In the genomic region with DNA sequence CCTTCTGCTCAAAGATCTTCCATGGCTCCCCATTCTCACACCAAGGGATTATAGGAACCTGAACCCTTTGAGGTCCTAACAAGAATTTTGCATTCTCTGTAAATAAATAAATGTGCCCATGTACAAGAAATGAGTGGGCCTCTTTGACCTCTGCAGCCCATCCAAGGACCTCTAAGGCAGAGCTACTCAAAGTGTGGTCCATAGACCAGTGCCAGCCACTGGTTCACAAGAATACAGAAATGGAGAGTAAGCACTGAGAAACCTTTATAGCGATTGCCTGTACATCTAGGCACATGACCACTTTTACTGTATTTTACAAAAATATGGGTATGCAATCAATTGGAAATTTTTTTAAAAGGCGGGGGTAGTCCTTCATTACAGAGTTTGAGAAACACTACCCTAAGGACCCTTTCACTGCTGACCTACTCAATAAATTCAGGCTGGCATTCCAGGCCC, we compare ENCODE assay signal across 2 cellular contexts.
TF ChIP-seq lines count a peak whose summit lies in the region.

No MANE protein-coding gene starts in this region.

TF ChIP-seq in GM23338, 12 proteins besides CTCF, POLR2A, EP300 and RAD21 (continues in another document):
- TF ChIP-seq, protein P1, sequence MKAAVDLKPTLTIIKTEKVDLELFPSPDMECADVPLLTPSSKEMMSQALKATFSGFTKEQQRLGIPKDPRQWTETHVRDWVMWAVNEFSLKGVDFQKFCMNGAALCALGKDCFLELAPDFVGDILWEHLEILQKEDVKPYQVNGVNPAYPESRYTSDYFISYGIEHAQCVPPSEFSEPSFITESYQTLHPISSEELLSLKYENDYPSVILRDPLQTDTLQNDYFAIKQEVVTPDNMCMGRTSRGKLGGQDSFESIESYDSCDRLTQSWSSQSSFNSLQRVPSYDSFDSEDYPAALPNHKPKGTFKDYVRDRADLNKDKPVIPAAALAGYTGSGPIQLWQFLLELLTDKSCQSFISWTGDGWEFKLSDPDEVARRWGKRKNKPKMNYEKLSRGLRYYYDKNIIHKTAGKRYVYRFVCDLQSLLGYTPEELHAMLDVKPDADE (IDR thresholded peaks at IDR 0.05) = no peak
- TF ChIP-seq ZNF114 (CRISPR knock-in tag; IDR thresholded peaks at IDR 0.05) (no peak), NANOG (IDR thresholded peaks at IDR 0.05; ENCODE audit: borderline replicate concordance) (no peak), STAT1 (IDR thresholded peaks at IDR 0.05; ENCODE audit: unreplicated experiment) (no peak), CREB1 (CRISPR knock-in tag; IDR thresholded peaks at IDR 0.05; ENCODE audit: low read depth) (no peak), POLR2AphosphoS5 (IDR thresholded peaks at IDR 0.05; ENCODE audit: low read depth) (no peak), EZH2 (IDR thresholded peaks at IDR 0.05; ENCODE audit: low read depth, unreplicated experiment) (no peak), ZNF331 (CRISPR knock-in tag; IDR thresholded peaks at IDR 0.05; ENCODE audit: low read depth) (no peak)
- TF ChIP-seq, protein P2, sequence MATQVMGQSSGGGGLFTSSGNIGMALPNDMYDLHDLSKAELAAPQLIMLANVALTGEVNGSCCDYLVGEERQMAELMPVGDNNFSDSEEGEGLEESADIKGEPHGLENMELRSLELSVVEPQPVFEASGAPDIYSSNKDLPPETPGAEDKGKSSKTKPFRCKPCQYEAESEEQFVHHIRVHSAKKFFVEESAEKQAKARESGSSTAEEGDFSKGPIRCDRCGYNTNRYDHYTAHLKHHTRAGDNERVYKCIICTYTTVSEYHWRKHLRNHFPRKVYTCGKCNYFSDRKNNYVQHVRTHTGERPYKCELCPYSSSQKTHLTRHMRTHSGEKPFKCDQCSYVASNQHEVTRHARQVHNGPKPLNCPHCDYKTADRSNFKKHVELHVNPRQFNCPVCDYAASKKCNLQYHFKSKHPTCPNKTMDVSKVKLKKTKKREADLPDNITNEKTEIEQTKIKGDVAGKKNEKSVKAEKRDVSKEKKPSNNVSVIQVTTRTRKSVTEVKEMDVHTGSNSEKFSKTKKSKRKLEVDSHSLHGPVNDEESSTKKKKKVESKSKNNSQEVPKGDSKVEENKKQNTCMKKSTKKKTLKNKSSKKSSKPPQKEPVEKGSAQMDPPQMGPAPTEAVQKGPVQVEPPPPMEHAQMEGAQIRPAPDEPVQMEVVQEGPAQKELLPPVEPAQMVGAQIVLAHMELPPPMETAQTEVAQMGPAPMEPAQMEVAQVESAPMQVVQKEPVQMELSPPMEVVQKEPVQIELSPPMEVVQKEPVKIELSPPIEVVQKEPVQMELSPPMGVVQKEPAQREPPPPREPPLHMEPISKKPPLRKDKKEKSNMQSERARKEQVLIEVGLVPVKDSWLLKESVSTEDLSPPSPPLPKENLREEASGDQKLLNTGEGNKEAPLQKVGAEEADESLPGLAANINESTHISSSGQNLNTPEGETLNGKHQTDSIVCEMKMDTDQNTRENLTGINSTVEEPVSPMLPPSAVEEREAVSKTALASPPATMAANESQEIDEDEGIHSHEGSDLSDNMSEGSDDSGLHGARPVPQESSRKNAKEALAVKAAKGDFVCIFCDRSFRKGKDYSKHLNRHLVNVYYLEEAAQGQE (IDR thresholded peaks at IDR 0.05; ENCODE audit: unreplicated experiment) = no peak
- TF ChIP-seq, protein P3, sequence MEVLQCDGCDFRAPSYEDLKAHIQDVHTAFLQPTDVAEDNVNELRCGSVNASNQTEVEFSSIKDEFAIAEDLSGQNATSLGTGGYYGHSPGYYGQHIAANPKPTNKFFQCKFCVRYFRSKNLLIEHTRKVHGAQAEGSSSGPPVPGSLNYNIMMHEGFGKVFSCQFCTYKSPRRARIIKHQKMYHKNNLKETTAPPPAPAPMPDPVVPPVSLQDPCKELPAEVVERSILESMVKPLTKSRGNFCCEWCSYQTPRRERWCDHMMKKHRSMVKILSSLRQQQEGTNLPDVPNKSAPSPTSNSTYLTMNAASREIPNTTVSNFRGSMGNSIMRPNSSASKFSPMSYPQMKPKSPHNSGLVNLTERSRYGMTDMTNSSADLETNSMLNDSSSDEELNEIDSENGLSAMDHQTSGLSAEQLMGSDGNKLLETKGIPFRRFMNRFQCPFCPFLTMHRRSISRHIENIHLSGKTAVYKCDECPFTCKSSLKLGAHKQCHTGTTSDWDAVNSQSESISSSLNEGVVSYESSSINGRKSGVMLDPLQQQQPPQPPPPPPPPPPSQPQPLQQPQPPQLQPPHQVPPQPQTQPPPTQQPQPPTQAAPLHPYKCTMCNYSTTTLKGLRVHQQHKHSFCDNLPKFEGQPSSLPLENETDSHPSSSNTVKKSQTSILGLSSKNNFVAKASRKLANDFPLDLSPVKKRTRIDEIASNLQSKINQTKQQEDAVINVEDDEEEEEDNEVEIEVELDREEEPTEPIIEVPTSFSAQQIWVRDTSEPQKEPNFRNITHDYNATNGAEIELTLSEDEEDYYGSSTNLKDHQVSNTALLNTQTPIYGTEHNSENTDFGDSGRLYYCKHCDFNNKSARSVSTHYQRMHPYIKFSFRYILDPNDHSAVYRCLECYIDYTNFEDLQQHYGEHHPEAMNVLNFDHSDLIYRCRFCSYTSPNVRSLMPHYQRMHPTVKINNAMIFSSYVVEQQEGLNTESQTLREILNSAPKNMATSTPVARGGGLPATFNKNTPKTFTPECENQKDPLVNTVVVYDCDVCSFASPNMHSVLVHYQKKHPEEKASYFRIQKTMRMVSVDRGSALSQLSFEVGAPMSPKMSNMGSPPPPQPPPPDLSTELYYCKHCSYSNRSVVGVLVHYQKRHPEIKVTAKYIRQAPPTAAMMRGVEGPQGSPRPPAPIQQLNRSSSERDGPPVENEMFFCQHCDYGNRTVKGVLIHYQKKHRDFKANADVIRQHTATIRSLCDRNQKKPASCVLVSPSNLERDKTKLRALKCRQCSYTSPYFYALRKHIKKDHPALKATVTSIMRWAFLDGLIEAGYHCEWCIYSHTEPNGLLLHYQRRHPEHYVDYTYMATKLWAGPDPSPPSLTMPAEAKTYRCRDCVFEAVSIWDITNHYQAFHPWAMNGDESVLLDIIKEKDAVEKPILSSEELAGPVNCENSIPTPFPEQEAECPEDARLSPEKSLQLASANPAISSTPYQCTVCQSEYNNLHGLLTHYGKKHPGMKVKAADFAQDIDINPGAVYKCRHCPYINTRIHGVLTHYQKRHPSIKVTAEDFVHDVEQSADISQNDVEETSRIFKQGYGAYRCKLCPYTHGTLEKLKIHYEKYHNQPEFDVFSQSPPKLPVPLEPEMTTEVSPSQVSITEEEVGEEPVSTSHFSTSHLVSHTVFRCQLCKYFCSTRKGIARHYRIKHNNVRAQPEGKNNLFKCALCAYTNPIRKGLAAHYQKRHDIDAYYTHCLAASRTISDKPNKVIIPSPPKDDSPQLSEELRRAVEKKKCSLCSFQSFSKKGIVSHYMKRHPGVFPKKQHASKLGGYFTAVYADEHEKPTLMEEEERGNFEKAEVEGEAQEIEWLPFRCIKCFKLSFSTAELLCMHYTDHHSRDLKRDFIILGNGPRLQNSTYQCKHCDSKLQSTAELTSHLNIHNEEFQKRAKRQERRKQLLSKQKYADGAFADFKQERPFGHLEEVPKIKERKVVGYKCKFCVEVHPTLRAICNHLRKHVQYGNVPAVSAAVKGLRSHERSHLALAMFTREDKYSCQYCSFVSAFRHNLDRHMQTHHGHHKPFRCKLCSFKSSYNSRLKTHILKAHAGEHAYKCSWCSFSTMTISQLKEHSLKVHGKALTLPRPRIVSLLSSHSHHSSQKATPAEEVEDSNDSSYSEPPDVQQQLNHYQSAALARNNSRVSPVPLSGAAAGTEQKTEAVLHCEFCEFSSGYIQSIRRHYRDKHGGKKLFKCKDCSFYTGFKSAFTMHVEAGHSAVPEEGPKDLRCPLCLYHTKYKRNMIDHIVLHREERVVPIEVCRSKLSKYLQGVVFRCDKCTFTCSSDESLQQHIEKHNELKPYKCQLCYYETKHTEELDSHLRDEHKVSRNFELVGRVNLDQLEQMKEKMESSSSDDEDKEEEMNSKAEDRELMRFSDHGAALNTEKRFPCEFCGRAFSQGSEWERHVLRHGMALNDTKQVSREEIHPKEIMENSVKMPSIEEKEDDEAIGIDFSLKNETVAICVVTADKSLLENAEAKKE (CRISPR knock-in tag; IDR thresholded peaks at IDR 0.05) = no peak

TF ChIP-seq in HepG2, 621 proteins besides CTCF, POLR2A, EP300 and RAD21 (continued from another document):
- TF ChIP-seq RBFOX2 (IDR thresholded peaks at IDR 0.05; ENCODE audit: low read depth, low read length) (peak; percentile 62), PCBP1 (IDR thresholded peaks at IDR 0.05; ENCODE audit: borderline replicate concordance, low read depth, low read length) (no peak), EHMT2 (IDR thresholded peaks at IDR 0.05; ENCODE audit: borderline replicate concordance, low read depth, low read length) (0 out of 2 replicates have a peak, but pooled peaks have one; percentile 58), ZNF235 (CRISPR knock-in tag; IDR thresholded peaks at IDR 0.05; ENCODE audit: borderline replicate concordance) (peak; percentile 35; the same call in 1 of the 2 replicates), ZNF17 (CRISPR knock-in tag; IDR thresholded peaks at IDR 0.05) (peak; percentile 62; the same call in 1 of the 2 replicates), GTF3A (CRISPR knock-in tag; conservative IDR thresholded peaks at IDR 0.05) (no peak), ATRX (CRISPR knock-in tag; IDR thresholded peaks at IDR 0.05; ENCODE audit: borderline replicate concordance) (no peak), HIVEP1 (CRISPR knock-in tag; IDR thresholded peaks at IDR 0.05) (no peak), ZNF589 (CRISPR knock-in tag; conservative IDR thresholded peaks at IDR 0.05) (0 out of 2 replicates have a peak, but pooled peaks have one; percentile 6), FOXA3 (CRISPR knock-in tag; IDR thresholded peaks at IDR 0.05) (no peak), SOX13 (IDR thresholded peaks at IDR 0.05) (no peak), SOX13 (CRISPR knock-in tag; conservative IDR thresholded peaks at IDR 0.05 in 1 of 2, IDR thresholded peaks at IDR 0.05 in 1 of 2) (peak in 1 of 2 experiments; percentile 31; a peak in 1 of 4 replicates), HMG20A (CRISPR knock-in tag; IDR thresholded peaks at IDR 0.05; ENCODE audit: borderline replicate concordance) (0 out of 2 replicates have a peak, but pooled peaks have one; percentile 3), NR2F6 (IDR thresholded peaks at IDR 0.05) (no peak), NR2F6 (CRISPR knock-in tag; IDR thresholded peaks at IDR 0.05) (peak; percentile 9; the same call in 1 of the 2 replicates), ATF7-NPFF (CRISPR knock-in tag; IDR thresholded peaks at IDR 0.05; ENCODE audit: low read depth) (no peak), CHD4 (IDR thresholded peaks at IDR 0.05; ENCODE audit: borderline replicate concordance, low read length) (peak; percentile 48; the same call in 1 of the 2 replicates), MIER2 (CRISPR knock-in tag; IDR thresholded peaks at IDR 0.05) (peak; percentile 5; the same call in 1 of the 2 replicates), ZNF510 (CRISPR knock-in tag; IDR thresholded peaks at IDR 0.05; ENCODE audit: low read depth) (no peak), KDM5B (CRISPR knock-in tag; IDR thresholded peaks at IDR 0.05; ENCODE audit: borderline replicate concordance) (0 out of 2 replicates have a peak, but pooled peaks have one; percentile 10), ZNF878 (CRISPR knock-in tag; IDR thresholded peaks at IDR 0.05) (peak; percentile 91; the same call in 1 of the 2 replicates), SP140L (CRISPR knock-in tag; IDR thresholded peaks at IDR 0.05; ENCODE audit: borderline replicate concordance) (no peak), TRIM24 (CRISPR knock-in tag; IDR thresholded peaks at IDR 0.05) (no peak)
- TF ChIP-seq, protein P4, sequence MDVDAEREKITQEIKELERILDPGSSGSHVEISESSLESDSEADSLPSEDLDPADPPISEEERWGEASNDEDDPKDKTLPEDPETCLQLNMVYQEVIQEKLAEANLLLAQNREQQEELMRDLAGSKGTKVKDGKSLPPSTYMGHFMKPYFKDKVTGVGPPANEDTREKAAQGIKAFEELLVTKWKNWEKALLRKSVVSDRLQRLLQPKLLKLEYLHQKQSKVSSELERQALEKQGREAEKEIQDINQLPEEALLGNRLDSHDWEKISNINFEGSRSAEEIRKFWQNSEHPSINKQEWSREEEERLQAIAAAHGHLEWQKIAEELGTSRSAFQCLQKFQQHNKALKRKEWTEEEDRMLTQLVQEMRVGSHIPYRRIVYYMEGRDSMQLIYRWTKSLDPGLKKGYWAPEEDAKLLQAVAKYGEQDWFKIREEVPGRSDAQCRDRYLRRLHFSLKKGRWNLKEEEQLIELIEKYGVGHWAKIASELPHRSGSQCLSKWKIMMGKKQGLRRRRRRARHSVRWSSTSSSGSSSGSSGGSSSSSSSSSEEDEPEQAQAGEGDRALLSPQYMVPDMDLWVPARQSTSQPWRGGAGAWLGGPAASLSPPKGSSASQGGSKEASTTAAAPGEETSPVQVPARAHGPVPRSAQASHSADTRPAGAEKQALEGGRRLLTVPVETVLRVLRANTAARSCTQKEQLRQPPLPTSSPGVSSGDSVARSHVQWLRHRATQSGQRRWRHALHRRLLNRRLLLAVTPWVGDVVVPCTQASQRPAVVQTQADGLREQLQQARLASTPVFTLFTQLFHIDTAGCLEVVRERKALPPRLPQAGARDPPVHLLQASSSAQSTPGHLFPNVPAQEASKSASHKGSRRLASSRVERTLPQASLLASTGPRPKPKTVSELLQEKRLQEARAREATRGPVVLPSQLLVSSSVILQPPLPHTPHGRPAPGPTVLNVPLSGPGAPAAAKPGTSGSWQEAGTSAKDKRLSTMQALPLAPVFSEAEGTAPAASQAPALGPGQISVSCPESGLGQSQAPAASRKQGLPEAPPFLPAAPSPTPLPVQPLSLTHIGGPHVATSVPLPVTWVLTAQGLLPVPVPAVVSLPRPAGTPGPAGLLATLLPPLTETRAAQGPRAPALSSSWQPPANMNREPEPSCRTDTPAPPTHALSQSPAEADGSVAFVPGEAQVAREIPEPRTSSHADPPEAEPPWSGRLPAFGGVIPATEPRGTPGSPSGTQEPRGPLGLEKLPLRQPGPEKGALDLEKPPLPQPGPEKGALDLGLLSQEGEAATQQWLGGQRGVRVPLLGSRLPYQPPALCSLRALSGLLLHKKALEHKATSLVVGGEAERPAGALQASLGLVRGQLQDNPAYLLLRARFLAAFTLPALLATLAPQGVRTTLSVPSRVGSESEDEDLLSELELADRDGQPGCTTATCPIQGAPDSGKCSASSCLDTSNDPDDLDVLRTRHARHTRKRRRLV (CRISPR knock-in tag; IDR thresholded peaks at IDR 0.05) = 0 out of 2 replicates have a peak, but pooled peaks have one; percentile 3
- TF ChIP-seq, protein P5, sequence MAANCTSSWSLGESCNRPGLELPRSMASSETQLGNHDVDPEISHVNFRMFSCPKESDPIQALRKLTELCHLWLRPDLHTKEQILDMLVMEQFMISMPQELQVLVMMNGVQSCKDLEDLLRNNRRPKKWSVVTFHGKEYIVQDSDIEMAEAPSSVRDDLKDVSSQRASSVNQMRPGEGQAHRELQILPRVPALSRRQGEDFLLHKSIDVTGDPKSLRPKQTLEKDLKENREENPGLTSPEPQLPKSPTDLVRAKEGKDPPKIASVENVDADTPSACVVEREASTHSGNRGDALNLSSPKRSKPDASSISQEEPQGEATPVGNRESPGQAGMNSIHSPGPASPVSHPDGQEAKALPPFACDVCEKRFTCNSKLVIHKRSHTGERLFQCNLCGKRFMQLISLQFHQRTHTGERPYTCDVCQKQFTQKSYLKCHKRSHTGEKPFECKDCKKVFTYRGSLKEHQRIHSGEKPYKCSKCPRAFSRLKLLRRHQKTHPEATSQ (CRISPR knock-in tag; IDR thresholded peaks at IDR 0.05; ENCODE audit: borderline replicate concordance) = 0 out of 2 replicates have a peak, but pooled peaks have one; percentile 5
